ENCODE assay signal across 16 cellular contexts in the genomic region with DNA sequence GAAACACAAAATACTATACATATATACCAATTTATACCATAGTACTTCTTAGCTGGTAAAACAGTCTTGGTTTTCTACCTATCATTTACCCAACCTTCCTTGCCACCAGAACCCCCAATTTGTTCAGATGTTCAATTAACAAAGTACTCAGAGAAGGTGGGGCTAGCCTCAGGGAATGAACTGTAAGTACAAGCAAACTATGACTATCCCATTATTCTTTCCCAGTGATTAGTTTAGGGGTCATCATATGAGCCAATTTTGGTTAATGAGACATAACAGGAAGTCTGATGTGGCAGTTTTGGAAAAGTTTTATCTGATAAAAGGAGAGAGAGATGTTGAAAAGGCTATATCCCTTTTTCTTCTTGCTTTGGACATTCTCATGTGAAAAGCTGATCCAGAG.
"Had no signal": no experiment of that assay in that cellular context is flagged by ENCODE, and none has a peak within 500 bp of the region (broad histone marks: within the 10 kb centered on the region; RNA-seq: fewer than 3 reads in every experiment).

No MANE protein-coding gene starts in this region.

- DNase-seq: activated effector memory CD4-positive, alpha-beta T cell treated with Interleukin-2 at 50 U/mL for 16 hours; activated T-cell treated with anti-CD3 and anti-CD28 coated beads, Interleukin-2, amount 50 U/mL, for 24 hours; amniotic stem cell; brain microvascular endothelial cell; dermis blood vessel endothelial cell; stimulated activated CD4-positive, alpha-beta T cell treated with anti-CD3 and anti-CD28 coated beads, Interleukin-4, amount 100 ng/mL, for 1 hour; stimulated activated CD8-positive, alpha-beta memory T cell treated with anti-CD3 and anti-CD28 coated beads, Interleukin-4, amount 100 ng/mL, for 48 hours had no signal

- H3K9me3 Mint-ChIP-seq: activated naive CD4-positive, alpha-beta T cell treated with anti-CD3 and anti-CD28 coated beads, Interleukin-2, amount 50 U/mL, for 24 hours; mesothelial cell of epicardium; neural crest cell; stimulated activated naive CD8-positive, alpha-beta T cell treated with anti-CD3 and anti-CD28 coated beads, Interleukin-15, Interleukin-2, amounts not matched to agents 100 ng/mL and 50 ng/mL, for 24 hours; T-helper 2 cell treated with Interferon-gamma antibody and Interleukin-4, amounts not matched to agents 5 μg/mL and 100 μg/mL, for 36 hours had no signal

- H3K9me3 ChIP-seq: esophagus muscularis mucosa, thoracic aorta had no signal

- H3K36me3 ChIP-seq: brain microvascular endothelial cell, thoracic aorta had no signal

- H3K27ac ChIP-seq: brain microvascular endothelial cell, esophagus muscularis mucosa, hepatocyte, thoracic aorta had no signal

- ATAC-seq: activated CD4-positive, CD25-positive, alpha-beta regulatory T cell treated with anti-CD3 and anti-CD28 coated beads, Interleukin-2, amount 50 U/mL, for 24 hours had no signal

- H3K4me1 ChIP-seq: esophagus muscularis mucosa had no signal

- H3K4me3 Mint-ChIP-seq: activated naive CD4-positive, alpha-beta T cell treated with anti-CD3 and anti-CD28 coated beads, Interleukin-2, amount 50 U/mL, for 24 hours; activated T-cell treated with anti-CD3 and anti-CD28 coated beads, Interleukin-2, amount 50 U/mL, for 24 hours; mesothelial cell of epicardium; neural crest cell; stimulated activated naive CD8-positive, alpha-beta T cell treated with anti-CD3 and anti-CD28 coated beads, Interleukin-15, Interleukin-2, amounts not matched to agents 100 ng/mL and 50 ng/mL, for 24 hours; T-helper 2 cell treated with Interferon-gamma antibody and Interleukin-4, amounts not matched to agents 5 μg/mL and 100 μg/mL, for 36 hours had no signal

- H3K27me3 ChIP-seq: brain microvascular endothelial cell, esophagus muscularis mucosa, hepatocyte had no signal

- H3K79me2 ChIP-seq: hepatocyte had no signal

- H3K4me3 ChIP-seq: esophagus muscularis mucosa, hepatocyte, thoracic aorta had no signal

- H2AFZ ChIP-seq: hepatocyte had no signal

- H3K27ac Mint-ChIP-seq: activated naive CD4-positive, alpha-beta T cell treated with anti-CD3 and anti-CD28 coated beads, Interleukin-2, amount 50 U/mL, for 24 hours; activated T-cell treated with anti-CD3 and anti-CD28 coated beads, Interleukin-2, amount 50 U/mL, for 24 hours; mesothelial cell of epicardium; stimulated activated naive CD8-positive, alpha-beta T cell treated with anti-CD3 and anti-CD28 coated beads, Interleukin-15, Interleukin-2, amounts not matched to agents 100 ng/mL and 50 ng/mL, for 24 hours; T-helper 2 cell treated with Interferon-gamma antibody and Interleukin-4, amounts not matched to agents 5 μg/mL and 100 μg/mL, for 36 hours had no signal

- H3K4me1 Mint-ChIP-seq: activated naive CD4-positive, alpha-beta T cell treated with anti-CD3 and anti-CD28 coated beads, Interleukin-2, amount 50 U/mL, for 24 hours; mesothelial cell of epicardium; neural crest cell had no signal

- H3K27me3 Mint-ChIP-seq: activated naive CD4-positive, alpha-beta T cell treated with anti-CD3 and anti-CD28 coated beads, Interleukin-2, amount 50 U/mL, for 24 hours; activated T-cell treated with anti-CD3 and anti-CD28 coated beads, Interleukin-2, amount 50 U/mL, for 24 hours; stimulated activated naive CD8-positive, alpha-beta T cell treated with anti-CD3 and anti-CD28 coated beads, Interleukin-15, Interleukin-2, amounts not matched to agents 100 ng/mL and 50 ng/mL, for 24 hours had no signal

- H3K36me3 Mint-ChIP-seq: mesothelial cell of epicardium had no signal

- H3K4me2 ChIP-seq: hepatocyte had no signal
